Comparison of ENCODE assay signal across 23 cellular contexts in the genomic region with DNA sequence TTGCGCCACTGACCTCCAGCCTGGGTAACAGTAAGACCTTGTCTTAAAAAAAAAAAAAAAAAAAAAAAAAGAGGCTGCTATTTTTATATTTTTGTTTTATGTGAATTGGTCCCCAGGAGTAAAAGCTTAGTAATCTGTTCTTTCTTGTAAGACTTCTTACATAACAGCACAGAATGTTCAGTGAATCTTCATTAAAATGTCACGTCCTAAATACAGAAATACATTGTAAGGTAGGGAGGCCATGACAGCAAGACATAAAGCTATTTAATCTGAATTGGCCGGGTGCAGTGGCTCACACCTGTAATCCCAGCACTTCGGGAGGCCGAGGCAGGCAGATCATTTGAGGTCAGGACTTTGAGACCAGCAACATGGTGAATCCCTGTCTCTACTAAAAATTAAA.
"Had no signal": no experiment of that assay in that cellular context is flagged by ENCODE, and none has a peak within 500 bp of the region (broad histone marks: within the 10 kb centered on the region; RNA-seq: fewer than 3 reads in every experiment).

No MANE protein-coding gene starts in this region.

- H3K9ac ChIP-seq: KMS-11 had no signal

- H3K27me3 ChIP-seq: SJSA1 had no signal

- H3K4me3 Mint-ChIP-seq: IgD-negative memory B cell had no signal

- DNase-seq: Kasumi-1, MM.1S, NCI-H1092 treated with DMSO at 0.1 percent for 48 hours, NCI-H1436, NCI-H187, NCI-H2029, NCI-H2081 treated with DMSO at 0.1 percent for 48 hours, NCI-H2171, NCI-H226, NCI-H446, NCI-H510A, NCI-H524 treated with DMSO at 0.1 percent for 48 hours, NCI-H69, NCI-H774, Right ventricle myocardium superior, RPMI8226, SIG-M5 had no signal

- H3K27me3 Mint-ChIP-seq: IgD-negative memory B cell had no signal

- H3K4me2 ChIP-seq: KMS-11 had no signal

- ATAC-seq: K562 had no signal

- H3K27ac Mint-ChIP-seq: IgD-negative memory B cell had no signal

- H3K4me3 ChIP-seq: K562, SJSA1, SK-N-MC had no signal

- H3K9me3 ChIP-seq: SJSA1 had no signal

- H3K27ac ChIP-seq: HL-60, KMS-11, SJSA1, SK-N-MC had no signal
